In the genomic region with DNA sequence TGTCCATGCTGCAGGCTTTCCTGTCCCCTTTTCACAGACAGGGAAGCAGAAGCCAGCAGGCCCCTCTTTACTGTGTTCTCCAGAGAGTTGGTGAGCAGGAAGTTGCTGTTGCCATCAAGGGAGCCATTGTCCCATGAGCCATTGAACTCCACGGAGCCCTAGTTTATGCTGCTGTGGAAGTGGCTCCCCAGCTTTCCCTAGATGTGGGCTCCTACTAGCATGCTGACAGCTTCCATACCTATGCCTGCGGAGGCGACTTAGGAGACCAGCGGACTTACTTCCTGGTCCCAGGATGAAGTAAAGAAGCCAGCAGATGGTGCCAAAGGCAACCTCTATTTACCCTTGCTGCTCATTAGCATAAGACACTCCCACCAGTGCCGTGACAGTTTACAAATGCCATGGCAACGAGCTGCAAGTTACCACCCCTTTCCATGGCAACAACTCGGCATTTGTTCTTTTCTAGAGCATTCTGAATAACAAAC, we compare ENCODE assay signal across 9 cellular contexts. TPM values are rescaled to one million over a fixed set of nuclear protein-coding genes. Genes with fewer than 3 reads are reported as not detected.
DNase-seq lines count a peak whose midpoint lies in the region; ATAC-seq, FAIRE-seq and TF ChIP-seq lines count a peak whose summit lies in the region.
"Had no signal": no experiment of that assay in that cellular context is flagged by ENCODE, and none has a peak within 500 bp of the region (broad histone marks: within the 10 kb centered on the region; RNA-seq: fewer than 3 reads in every experiment).

No MANE protein-coding gene starts in this region.

- dilution Hi-C loops in keratinocyte (cut with MboI; ENCODE audit: extremely low pct_ligation_motif_present, low sequenced_read_pairs), result no loop called here

- H3K27me3 ChIP-seq in WERI-Rb-1 (ENCODE audit: insufficient read depth, low read depth, severe bottlenecking) (no peaks in the 10 kb centered on the region), keratinocyte (ENCODE audit: control insufficient read depth, extremely low read depth, insufficient read depth, low read length) (no peaks in the 10 kb centered on the region)
- H3K27me3 ChIP-seq: upper lobe of left lung had no signal

- H3K4me3 ChIP-seq in WERI-Rb-1 (ENCODE audit: low read depth, low read length), result no peak overlapping the region
- no peak overlapping the region for H3K4me3 ChIP-seq in keratinocyte (ENCODE audit: control insufficient read depth in 2 of 3, extremely low read depth in 1 of 3, insufficient read depth in 2 of 3, low read depth in 1 of 3, low read length in 3 of 3)
- H3K4me3 ChIP-seq: upper lobe of left lung had no signal

- H3K36me3 ChIP-seq in WERI-Rb-1 (no peaks in the 10 kb centered on the region), keratinocyte (ENCODE audit: control insufficient read depth in 2 of 2, extremely low read depth in 1 of 2, insufficient read depth in 2 of 2, low read length in 2 of 2) (no peaks in the 10 kb centered on the region)
- H3K36me3 ChIP-seq: upper lobe of left lung had no signal

- H3K4me2 ChIP-seq in keratinocyte (ENCODE audit: control insufficient read depth, extremely low read depth, insufficient read depth, low read depth, low read length), result peak overlapping the region; percentile 2

- ATAC-seq in GM19463 (IDR thresholded peaks at IDR 0.05; ENCODE audit: unreplicated experiment), result no peak

- H3K79me2 ChIP-seq in keratinocyte (ENCODE audit: control insufficient read depth, insufficient read depth, low read length), result no peaks in the 10 kb centered on the region

- TF ChIP-seq EP300 in Ishikawa (IDR thresholded peaks at IDR 0.05; ENCODE audit: borderline replicate concordance), result no peak

- H3K27ac ChIP-seq in WERI-Rb-1 (no peak overlapping the region), keratinocyte (ENCODE audit: control insufficient read depth, insufficient read depth, low read length) (peak overlapping the region; percentile 43)
- H3K27ac ChIP-seq: upper lobe of left lung had no signal

- H3K4me1 ChIP-seq in keratinocyte (ENCODE audit: control insufficient read depth, extremely low read depth, insufficient read depth, low read length), result peaks cover 22% of the 10 kb centered on the region

- H4K20me1 ChIP-seq in keratinocyte (ENCODE audit: control insufficient read depth, extremely low read depth, insufficient read depth, low read length), result no peaks in the 10 kb centered on the region

- TF ChIP-seq CTCF in WERI-Rb-1 (IDR thresholded peaks at IDR 0.05; ENCODE audit: low read depth, low read length) (peak; percentile 51; the same call in 1 of the 2 replicates), keratinocyte (optimal IDR thresholded peaks at IDR 0.05 in 1 of 3, IDR thresholded peaks at IDR 0.05 in 1 of 3, conservative IDR thresholded peaks at IDR 0.05 in 1 of 3; ENCODE audit: extremely low read depth in 1 of 3, insufficient read depth in 2 of 3, low read length in 3 of 3) (peak; percentile 13 to 39 (median 15))

- peak; percentile 63 for TF ChIP-seq RAD21 in Ishikawa (IDR thresholded peaks at IDR 0.05; ENCODE audit: low read depth)

- H3K9me3 ChIP-seq in WERI-Rb-1 (ENCODE audit: severe bottlenecking) (no peaks in the 10 kb centered on the region), keratinocyte (ENCODE audit: control insufficient read depth, low read depth, low read length) (peaks cover 6% of the 10 kb centered on the region)

- FAIRE-seq in keratinocyte (lab: Jason Lieb, UNC) (peak; percentile 90), RCC 7860 (lab: Jason Lieb, UNC) (no peak), frontal cortex (lab: Jason Lieb, UNC) (no peak)

- H3K9ac ChIP-seq in keratinocyte (ENCODE audit: control insufficient read depth, extremely low read depth, insufficient read depth, low read length), result no peak overlapping the region

- no peaks in the 10 kb centered on the region for H3K9me1 ChIP-seq in keratinocyte (ENCODE audit: control insufficient read depth, extremely low read depth, insufficient read depth, low read length)

- DNase-seq in DMS 273 (lab: John Stamatoyannopoulos, UW; ENCODE audit: unreplicated experiment), result peak; percentile 91
- peak; percentile 74 for DNase-seq in WERI-Rb-1
- no peak for DNase-seq in keratinocyte (ENCODE audit: low read depth, low spot score)
- no peak for DNase-seq in RCC 7860 (ENCODE audit: low spot score)
- no peak for DNase-seq in cortex of kidney (lab: John Stamatoyannopoulos, UW)
- no peak for DNase-seq in frontal cortex (ENCODE audit: low spot score in 2 of 2)

- H2AFZ ChIP-seq in keratinocyte (ENCODE audit: control insufficient read depth, low read length), result no peak overlapping the region

TF ChIP-seq in Ishikawa, 13 proteins besides CTCF, POLR2A, EP300 and RAD21:
- no peak for TF ChIP-seq ZBTB7A (IDR thresholded peaks at IDR 0.05; ENCODE audit: low read depth)

RNA-seq across cellular contexts. Expression of gene FKBP1A, which starts 30.8 kb away (rescaled TPM):
- 776 to 1,168 TPM (median 1,010 TPM) in 3 replicates for polyA plus RNA-seq in keratinocyte
- polyA plus RNA-seq in keratinocyte (2011; ENCODE audit: low read depth), result 146 TPM
- polyA plus RNA-seq in keratinocyte (2011; cell fraction: cytosol; rRNA removed), result 1,559 and 1,933 TPM in 2 replicates
- polyA plus RNA-seq in keratinocyte (2011; cell fraction: nucleus; rRNA removed), result 545 and 624 TPM in 2 replicates
- polyA plus RNA-seq in keratinocyte (2012; ENCODE audit: low replicate concordance), result 338 and 759 TPM in 2 replicates
- polyA minus RNA-seq in keratinocyte, result 922 to 1,521 TPM (median 1,297 TPM) in 3 replicates
- polyA minus RNA-seq in keratinocyte (2011; cell fraction: cytosol; rRNA and poly(A)+ RNA removed), result 512 TPM
- 117 and 213 TPM in 2 replicates for polyA minus RNA-seq in keratinocyte (2011; cell fraction: nucleus; rRNA and poly(A)+ RNA removed)
- 83.2 TPM for total RNA-seq in frontal cortex

RNA-seq across cellular contexts. Expression of gene NSFL1C, which starts 43.0 kb away (rescaled TPM):
- polyA plus RNA-seq in keratinocyte, result 23.9 to 45.4 TPM (median 38.8 TPM) in 3 replicates
- polyA plus RNA-seq in keratinocyte (2011; ENCODE audit: low read depth), result 197 TPM
- polyA plus RNA-seq in keratinocyte (2011; cell fraction: cytosol; rRNA removed), result 39.1 and 51.0 TPM in 2 replicates
- polyA plus RNA-seq in keratinocyte (2011; cell fraction: nucleus; rRNA removed), result 58.2 and 59.0 TPM in 2 replicates
- polyA plus RNA-seq in keratinocyte (2012; ENCODE audit: low replicate concordance), result 99.1 and 116 TPM in 2 replicates
- polyA minus RNA-seq in keratinocyte, result 19.8 to 28.9 TPM (median 20.8 TPM) in 3 replicates
- polyA minus RNA-seq in keratinocyte (2011; cell fraction: cytosol; rRNA and poly(A)+ RNA removed), result 11.1 TPM
- 19.9 and 28.5 TPM in 2 replicates for polyA minus RNA-seq in keratinocyte (2011; cell fraction: nucleus; rRNA and poly(A)+ RNA removed)
- 29.3 TPM for total RNA-seq in frontal cortex

Comparison
In these comparisons a context has a peak if more than half of its experiments do, and no peak if none do; other contexts are left out.
1. DNase-seq: peak in DMS 273 (single experiment) and WERI-Rb-1 (single experiment); none in keratinocyte (single experiment), RCC 7860 (single experiment), cortex of kidney (single experiment) and frontal cortex (0 of 2).